Comparison of ENCODE assay signal across 1 cellular context in the genomic region with DNA sequence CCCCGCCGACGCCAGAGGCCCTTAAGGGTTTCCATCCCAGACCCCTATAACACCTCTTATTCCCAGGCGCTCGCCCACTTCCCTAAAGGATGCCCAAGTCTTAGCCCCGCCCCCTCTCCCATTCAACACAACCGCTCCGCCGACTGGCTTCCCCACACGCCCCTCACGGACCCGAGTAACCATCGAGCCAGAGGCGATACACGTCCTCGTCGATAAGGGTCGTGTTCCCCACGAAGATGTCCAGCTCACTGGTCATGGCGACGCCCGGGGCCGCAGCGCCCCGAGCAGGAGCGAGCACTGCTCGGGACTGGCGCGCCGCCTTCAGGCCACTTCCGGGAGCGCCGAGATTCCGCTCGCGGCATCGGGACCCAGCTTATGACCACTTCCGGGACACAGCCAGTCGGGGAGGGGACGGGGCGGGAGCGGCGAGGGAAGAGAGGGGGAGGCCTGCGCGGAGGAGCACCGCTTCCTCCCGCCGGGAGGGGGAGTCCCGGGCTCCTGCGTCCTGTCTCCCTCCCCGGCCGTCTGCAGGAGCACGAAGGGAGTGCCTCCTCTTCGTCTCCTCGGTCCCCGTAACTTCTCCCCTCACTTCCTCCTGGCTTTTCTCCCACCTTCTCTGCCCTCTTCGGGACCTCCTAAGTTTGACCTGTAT.
TF ChIP-seq lines count a peak whose summit lies in the region.

FIBP (minus strand) TSS at position 309 of the 652 bp plus-strand sequence; CDS start at position 256, 53 bp downstream.

TF ChIP-seq in K562, 482 proteins besides CTCF, POLR2A, EP300 and RAD21 (continued from another document and continues in another):
- TF ChIP-seq, protein P1, sequence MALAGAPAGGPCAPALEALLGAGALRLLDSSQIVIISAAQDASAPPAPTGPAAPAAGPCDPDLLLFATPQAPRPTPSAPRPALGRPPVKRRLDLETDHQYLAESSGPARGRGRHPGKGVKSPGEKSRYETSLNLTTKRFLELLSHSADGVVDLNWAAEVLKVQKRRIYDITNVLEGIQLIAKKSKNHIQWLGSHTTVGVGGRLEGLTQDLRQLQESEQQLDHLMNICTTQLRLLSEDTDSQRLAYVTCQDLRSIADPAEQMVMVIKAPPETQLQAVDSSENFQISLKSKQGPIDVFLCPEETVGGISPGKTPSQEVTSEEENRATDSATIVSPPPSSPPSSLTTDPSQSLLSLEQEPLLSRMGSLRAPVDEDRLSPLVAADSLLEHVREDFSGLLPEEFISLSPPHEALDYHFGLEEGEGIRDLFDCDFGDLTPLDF (CRISPR knock-in tag; IDR thresholded peaks at IDR 0.05): no peak
- TF ChIP-seq ZNF3 (CRISPR knock-in tag; IDR thresholded peaks at IDR 0.05): no peak
- TF ChIP-seq COPS2 (conservative IDR thresholded peaks at IDR 0.05): no peak
- no peak for TF ChIP-seq NFATC3 (IDR thresholded peaks at IDR 0.05)
- no peak for TF ChIP-seq TBP (optimal IDR thresholded peaks at IDR 0.05; ENCODE audit: low read depth, low read length)
- TF ChIP-seq HNRNPLL (IDR thresholded peaks at IDR 0.05; ENCODE audit: low read depth, low read length, poor library complexity, severe bottlenecking): peak; percentile 34
- TF ChIP-seq, protein P2, sequence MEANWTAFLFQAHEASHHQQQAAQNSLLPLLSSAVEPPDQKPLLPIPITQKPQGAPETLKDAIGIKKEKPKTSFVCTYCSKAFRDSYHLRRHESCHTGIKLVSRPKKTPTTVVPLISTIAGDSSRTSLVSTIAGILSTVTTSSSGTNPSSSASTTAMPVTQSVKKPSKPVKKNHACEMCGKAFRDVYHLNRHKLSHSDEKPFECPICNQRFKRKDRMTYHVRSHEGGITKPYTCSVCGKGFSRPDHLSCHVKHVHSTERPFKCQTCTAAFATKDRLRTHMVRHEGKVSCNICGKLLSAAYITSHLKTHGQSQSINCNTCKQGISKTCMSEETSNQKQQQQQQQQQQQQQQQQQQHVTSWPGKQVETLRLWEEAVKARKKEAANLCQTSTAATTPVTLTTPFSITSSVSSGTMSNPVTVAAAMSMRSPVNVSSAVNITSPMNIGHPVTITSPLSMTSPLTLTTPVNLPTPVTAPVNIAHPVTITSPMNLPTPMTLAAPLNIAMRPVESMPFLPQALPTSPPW (CRISPR knock-in tag; IDR thresholded peaks at IDR 0.05): peak; percentile 96
- no peak for TF ChIP-seq FOXM1 (IDR thresholded peaks at IDR 0.05; ENCODE audit: low read depth)
- TF ChIP-seq FOXM1 (CRISPR knock-in tag; IDR thresholded peaks at IDR 0.05; ENCODE audit: low read depth): no peak
- TF ChIP-seq NR2C1 (IDR thresholded peaks at IDR 0.05): peak; percentile 85
- peak; percentile 77 for TF ChIP-seq NR2C1 (tag; IDR thresholded peaks at IDR 0.05)
- no peak for TF ChIP-seq ZNF830 (CRISPR knock-in tag; IDR thresholded peaks at IDR 0.05)
- TF ChIP-seq XRCC3 (IDR thresholded peaks at IDR 0.05): no peak
- TF ChIP-seq BMI1 (IDR thresholded peaks at IDR 0.05; ENCODE audit: low read length): no peak
- no peak; the same call in 1 of the 2 replicates for TF ChIP-seq CBFA2T3 (IDR thresholded peaks at IDR 0.05)
- no peak; the same call in 1 of the 2 replicates for TF ChIP-seq PML (IDR thresholded peaks at IDR 0.05; ENCODE audit: low read length)
- no peak; the same call in 1 of the 2 replicates for TF ChIP-seq ZBED1 (IDR thresholded peaks at IDR 0.05)
- TF ChIP-seq RBM25 (IDR thresholded peaks at IDR 0.05; ENCODE audit: low read depth, low read length, severe bottlenecking): no peak
- no peak for TF ChIP-seq DACH1 (IDR thresholded peaks at IDR 0.05; ENCODE audit: partially characterized antibody)
- TF ChIP-seq POLR2G (IDR thresholded peaks at IDR 0.05; ENCODE audit: low read depth, low read length): peak; percentile 97
- TF ChIP-seq ZBTB5 (IDR thresholded peaks at IDR 0.05): no peak
- no peak for TF ChIP-seq ATF6 (CRISPR knock-in tag; IDR thresholded peaks at IDR 0.05)
- TF ChIP-seq POLR2B (IDR thresholded peaks at IDR 0.05; ENCODE audit: low read depth, partially characterized antibody): peak; percentile 82
- peak; percentile 72 to 85 for TF ChIP-seq E2F6 (IDR thresholded peaks at IDR 0.05; ENCODE audit: borderline replicate concordance in 1 of 2, extremely low read depth in 1 of 2, insufficient read depth in 1 of 2, insufficient read length in 1 of 2, low read depth in 1 of 2, low read length in 1 of 2, poor library complexity in 1 of 2, severe bottlenecking in 1 of 2)
- TF ChIP-seq BCOR (IDR thresholded peaks at IDR 0.05): 0 out of 2 replicates have a peak, but pooled peaks have one; percentile 13
- peak; percentile 72; the same call in 1 of the 2 replicates for TF ChIP-seq TOE1 (IDR thresholded peaks at IDR 0.05; ENCODE audit: borderline replicate concordance)
- TF ChIP-seq TOE1 (CRISPR knock-in tag; IDR thresholded peaks at IDR 0.05; ENCODE audit: borderline replicate concordance, low read depth): no peak
- TF ChIP-seq HNRNPH1 (optimal IDR thresholded peaks at IDR 0.05; ENCODE audit: low read depth, low read length): no peak
- TF ChIP-seq, protein P3, sequence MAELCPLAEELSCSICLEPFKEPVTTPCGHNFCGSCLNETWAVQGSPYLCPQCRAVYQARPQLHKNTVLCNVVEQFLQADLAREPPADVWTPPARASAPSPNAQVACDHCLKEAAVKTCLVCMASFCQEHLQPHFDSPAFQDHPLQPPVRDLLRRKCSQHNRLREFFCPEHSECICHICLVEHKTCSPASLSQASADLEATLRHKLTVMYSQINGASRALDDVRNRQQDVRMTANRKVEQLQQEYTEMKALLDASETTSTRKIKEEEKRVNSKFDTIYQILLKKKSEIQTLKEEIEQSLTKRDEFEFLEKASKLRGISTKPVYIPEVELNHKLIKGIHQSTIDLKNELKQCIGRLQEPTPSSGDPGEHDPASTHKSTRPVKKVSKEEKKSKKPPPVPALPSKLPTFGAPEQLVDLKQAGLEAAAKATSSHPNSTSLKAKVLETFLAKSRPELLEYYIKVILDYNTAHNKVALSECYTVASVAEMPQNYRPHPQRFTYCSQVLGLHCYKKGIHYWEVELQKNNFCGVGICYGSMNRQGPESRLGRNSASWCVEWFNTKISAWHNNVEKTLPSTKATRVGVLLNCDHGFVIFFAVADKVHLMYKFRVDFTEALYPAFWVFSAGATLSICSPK (IDR thresholded peaks at IDR 0.05; ENCODE audit: borderline replicate concordance): no peak
- TF ChIP-seq CREBBP (IDR thresholded peaks at IDR 0.05; ENCODE audit: low read depth, low read length): no peak
- no peak for TF ChIP-seq IRF1 (CRISPR knock-in tag; IDR thresholded peaks at IDR 0.05; ENCODE audit: borderline replicate concordance)
- TF ChIP-seq, protein P4, sequence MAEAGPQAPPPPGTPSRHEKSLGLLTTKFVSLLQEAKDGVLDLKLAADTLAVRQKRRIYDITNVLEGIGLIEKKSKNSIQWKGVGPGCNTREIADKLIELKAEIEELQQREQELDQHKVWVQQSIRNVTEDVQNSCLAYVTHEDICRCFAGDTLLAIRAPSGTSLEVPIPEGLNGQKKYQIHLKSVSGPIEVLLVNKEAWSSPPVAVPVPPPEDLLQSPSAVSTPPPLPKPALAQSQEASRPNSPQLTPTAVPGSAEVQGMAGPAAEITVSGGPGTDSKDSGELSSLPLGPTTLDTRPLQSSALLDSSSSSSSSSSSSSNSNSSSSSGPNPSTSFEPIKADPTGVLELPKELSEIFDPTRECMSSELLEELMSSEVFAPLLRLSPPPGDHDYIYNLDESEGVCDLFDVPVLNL (CRISPR knock-in tag; IDR thresholded peaks at IDR 0.05; ENCODE audit: low read depth): no peak
- peak; percentile 76; the same call in 1 of the 2 replicates for TF ChIP-seq MTA3 (IDR thresholded peaks at IDR 0.05; ENCODE audit: borderline replicate concordance)
- TF ChIP-seq POU5F1 (IDR thresholded peaks at IDR 0.05; ENCODE audit: borderline replicate concordance, low read depth, low read length, partially characterized antibody): no peak
- TF ChIP-seq ZNF354B (CRISPR knock-in tag; IDR thresholded peaks at IDR 0.05): no peak
- TF ChIP-seq RUNX1 (IDR thresholded peaks at IDR 0.05; ENCODE audit: low read depth): no peak
- no peak for TF ChIP-seq ZBTB49 (CRISPR knock-in tag; IDR thresholded peaks at IDR 0.05; ENCODE audit: borderline replicate concordance)
- TF ChIP-seq ZFP91 (CRISPR knock-in tag; IDR thresholded peaks at IDR 0.05): no peak
- no peak for TF ChIP-seq BCLAF1 (IDR thresholded peaks at IDR 0.05; ENCODE audit: borderline replicate concordance in 1 of 2, control insufficient read depth in 1 of 2, low read depth in 2 of 2, low read length in 1 of 2)
